Comparison of ENCODE assay signal across 8 cellular contexts in the genomic region with DNA sequence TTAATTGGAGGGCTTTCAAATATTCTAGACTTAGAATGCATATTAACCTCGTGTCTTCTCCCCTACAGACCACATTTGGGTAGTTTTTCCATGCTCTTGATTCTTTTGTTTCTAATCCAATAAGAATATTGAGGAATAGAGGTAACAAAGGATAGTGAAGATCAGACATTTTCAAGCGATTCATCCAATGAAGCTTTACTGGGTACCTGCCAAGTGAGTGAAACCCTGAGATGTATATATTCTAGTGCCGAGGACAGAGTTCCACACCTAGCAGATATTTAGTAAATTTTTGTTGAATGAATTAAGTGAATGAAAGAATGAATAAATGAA. TPM values are rescaled to one million over a fixed set of nuclear protein-coding genes. Genes with fewer than 3 reads are reported as not detected.
DNase-seq lines count a peak whose midpoint lies in the region; ATAC-seq and TF ChIP-seq lines count a peak whose summit lies in the region.

No MANE protein-coding gene starts in this region.

- no peaks in the 10 kb centered on the region; the same call in 1 of the 2 replicates for H3K36me3 ChIP-seq in Caco-2 (ENCODE audit: control insufficient read depth, insufficient read depth, low read length)
- no peaks in the 10 kb centered on the region for H3K36me3 ChIP-seq in thymus (ENCODE audit: control insufficient read depth, insufficient read depth)

- 56% methylated on average over 3 of the region's 3 CpGs for WGBS in thymus

- peak overlapping the region; percentile 83 for H3K4me3 ChIP-seq in Caco-2 (ENCODE audit: low read depth, low read length)
- H3K4me3 ChIP-seq in iPS-18c (ENCODE audit: insufficient read depth, low read depth, low read length) = peak overlapping the region; percentile 89; the same call in 1 of the 2 replicates
- peak overlapping the region; percentile 64 for H3K4me3 ChIP-seq in thymus (ENCODE audit: low read length)

- BruUV-seq in Caco-2 (replicated peaks; lab: Mats Ljungman, UMichigan) = TSS peak; percentile 99

- peaks cover 4% of the 10 kb centered on the region; the same call in 1 of the 2 replicates for H3K4me1 ChIP-seq in Caco-2
- H3K4me1 ChIP-seq in thymus (ENCODE audit: control insufficient read depth, insufficient read depth, low read length) = no peaks in the 10 kb centered on the region

- CTCF ChIA-PET in Caco-2 (lab: Charles Lee) = no interaction called here
- CTCF ChIA-PET in activated CD4-positive, alpha-beta memory T cell treated with anti-CD3 and anti-CD28 coated beads for 36 hours (lab: Charles Lee) = interaction anchor here (1.0 to 1.4 kb wide), 2 partner anchors 94 to 274 kb away, joined by 3 read pairs; no protein-coding TSS in a partner anchor

- H3K9me3 ChIP-seq in Caco-2 (no peaks in the 10 kb centered on the region), iPS-18c (ENCODE audit: control insufficient read depth, insufficient read depth, low read length) (no peaks in the 10 kb centered on the region), thymus (ENCODE audit: control insufficient read depth) (no peaks in the 10 kb centered on the region)

- intact Hi-C loops in Caco-2 (cut with micrococcal nuclease; ENCODE audit: unreplicated experiment) = loop anchor here (5.0 kb wide), 1 partner anchor 260 kb away; no protein-coding TSS in a partner anchor
- intact Hi-C loops in activated CD4-positive, alpha-beta memory T cell treated with anti-CD3 and anti-CD28 coated beads for 36 hours (cut with micrococcal nuclease) = loop anchor here (2.0 kb wide), 1 partner anchor 31 kb away; no protein-coding TSS in a partner anchor

- no peaks in the 10 kb centered on the region for H3K9me3 Mint-ChIP-seq in Caco-2 (ENCODE audit: unreplicated experiment)
- H3K9me3 Mint-ChIP-seq in activated CD4-positive, alpha-beta memory T cell treated with anti-CD3 and anti-CD28 coated beads for 36 hours = no peaks in the 10 kb centered on the region

- H3K27me3 ChIP-seq in Caco-2 (replicated peaks; ENCODE audit: control insufficient read depth, insufficient read depth, low read length) (no peaks in the 10 kb centered on the region), thymus (ENCODE audit: control insufficient read depth, insufficient read depth) (no peaks in the 10 kb centered on the region)

- DNase-seq in Caco-2 (no peak), HuH-7.5 (ENCODE audit: low spot score) (no peak), NOMO-1 treated with DMSO at 0.1 percent for 48 hours (lab: John Stamatoyannopoulos, UW; ENCODE audit: unreplicated experiment) (no peak)
- DNase-seq in activated CD4-positive, alpha-beta memory T cell treated with anti-CD3 and anti-CD28 coated beads for 36 hours = no peak
- DNase-seq in activated CD4-positive, alpha-beta T cell treated with anti-CD3 and anti-CD28 coated beads, Interleukin-2, amount 50 U/mL, for 48 hours = no peak

- H3K27me3 Mint-ChIP-seq in Caco-2 (ENCODE audit: insufficient read depth, unreplicated experiment) = no peaks in the 10 kb centered on the region
- H3K27me3 Mint-ChIP-seq in activated CD4-positive, alpha-beta memory T cell treated with anti-CD3 and anti-CD28 coated beads for 36 hours = peaks cover 4% of the 10 kb centered on the region

- peak; percentile 2 for ATAC-seq in HG02623 (IDR thresholded peaks at IDR 0.05; ENCODE audit: unreplicated experiment)

- no peak overlapping the region for H3K27ac ChIP-seq in thymus (ENCODE audit: low read depth)

- POLR2A ChIA-PET in Caco-2 (lab: Charles Lee) = interaction anchor here (0.9 kb wide), 1 partner anchor 275 kb away, joined by 3 read pairs; no protein-coding TSS in a partner anchor
- POLR2A ChIA-PET in activated CD4-positive, alpha-beta memory T cell treated with anti-CD3 and anti-CD28 coated beads for 36 hours (lab: Charles Lee) = interaction anchor here (1.1 to 1.7 kb wide), 2 partner anchors 11 to 20 kb away, joined by 4 to 7 read pairs; no protein-coding TSS in a partner anchor

- H3K4me3 Mint-ChIP-seq in Caco-2 (ENCODE audit: unreplicated experiment) = peak overlapping the region; percentile 82
- H3K4me3 Mint-ChIP-seq in activated CD4-positive, alpha-beta memory T cell treated with anti-CD3 and anti-CD28 coated beads for 36 hours = peak overlapping the region; percentile 99

- peaks cover 25% of the 10 kb centered on the region for H3K36me3 Mint-ChIP-seq in Caco-2 (ENCODE audit: insufficient read depth, unreplicated experiment)
- peaks cover 25% of the 10 kb centered on the region for H3K36me3 Mint-ChIP-seq in activated CD4-positive, alpha-beta memory T cell treated with anti-CD3 and anti-CD28 coated beads for 36 hours

- TF ChIP-seq CTCF in Caco-2 (IDR thresholded peaks at IDR 0.05; ENCODE audit: insufficient read depth in 1 of 2, low read depth in 1 of 2, low read length in 1 of 2, severe bottlenecking in 1 of 2, unreplicated experiment in 1 of 2) = no peak

- H3K27ac Mint-ChIP-seq in Caco-2 (ENCODE audit: unreplicated experiment) = peak overlapping the region; percentile 91
- peak overlapping the region; percentile 62 for H3K27ac Mint-ChIP-seq in activated CD4-positive, alpha-beta memory T cell treated with anti-CD3 and anti-CD28 coated beads for 36 hours

- no peaks in the 10 kb centered on the region for H3K4me1 Mint-ChIP-seq in Caco-2 (ENCODE audit: low read depth, unreplicated experiment)
- peaks cover 30% of the 10 kb centered on the region for H3K4me1 Mint-ChIP-seq in activated CD4-positive, alpha-beta memory T cell treated with anti-CD3 and anti-CD28 coated beads for 36 hours (ENCODE audit: low read depth)

RNA-seq across cellular contexts. Expression of a gene that starts 0.5 kb away (rescaled TPM):
- total RNA-seq in Caco-2 (2022) = 46.4 and 50.2 TPM in 2 replicates
- total RNA-seq in activated CD4-positive, alpha-beta memory T cell treated with anti-CD3 and anti-CD28 coated beads for 36 hours = 10 to 100 TPM; 52.4 to 53.9 TPM
- 8.1 TPM for polyA plus RNA-seq in thymus
